ENCODE assay signal across 1 cellular context in genomic region chr9:129654641-129655040, GRCh38.
TF ChIP-seq lines count a peak whose summit lies in the region.

No MANE protein-coding gene starts in this region.

TF ChIP-seq in IMR-90, 13 proteins besides CTCF, POLR2A, EP300 and RAD21 (continued from another document):
- TF ChIP-seq ELK1 (IDR thresholded peaks at IDR 0.05; ENCODE audit: borderline replicate concordance, low read depth, low read length) (no peak), MXI1 (IDR thresholded peaks at IDR 0.05; ENCODE audit: borderline replicate concordance, low read depth, low read length) (no peak), CEBPB (IDR thresholded peaks at IDR 0.05; ENCODE audit: low read depth, low read length) (no peak), USF2 (IDR thresholded peaks at IDR 0.05; ENCODE audit: low read depth, low read length) (no peak), CHD1 (IDR thresholded peaks at IDR 0.05; ENCODE audit: low read depth, low read length) (no peak), NFE2L2 (IDR thresholded peaks at IDR 0.05; ENCODE audit: low read depth, low read length) (no peak), FOS (IDR thresholded peaks at IDR 0.05; ENCODE audit: low read depth, low read length) (no peak), RCOR1 (IDR thresholded peaks at IDR 0.05; ENCODE audit: insufficient replicate concordance, low read length) (no peak), MAZ (IDR thresholded peaks at IDR 0.05; ENCODE audit: borderline replicate concordance, low read depth, low read length) (no peak), RFX5 (IDR thresholded peaks at IDR 0.05; ENCODE audit: low read depth, low read length) (no peak), BHLHE40 (IDR thresholded peaks at IDR 0.05; ENCODE audit: low read depth, low read length) (no peak)
